Comparison of ENCODE assay signal across 14 cellular contexts in genomic region chr16:74760007-74760767, GRCh38. TPM values are rescaled to one million over a fixed set of nuclear protein-coding genes. Genes with fewer than 3 reads are reported as not detected.
A peak's percentile ranks its signal among the peaks of the same experiment; 100 is the strongest.
DNase-seq lines count a peak whose midpoint lies in the region; ATAC-seq and TF ChIP-seq lines count a peak whose summit lies in the region.
"Had no signal": no experiment of that assay in that cellular context is flagged by ENCODE, and none has a peak within 500 bp of the region (broad histone marks: within the 10 kb centered on the region; RNA-seq: fewer than 3 reads in every experiment).

No MANE protein-coding gene starts in this region.

- no peaks in the 10 kb centered on the region for H3K4me1 ChIP-seq in spleen
- H3K4me1 ChIP-seq: Peyer's patch, right atrium auricular region had no signal

- H3K27ac Mint-ChIP-seq in chondrocyte (ENCODE audit: unreplicated experiment): no peak overlapping the region
- H3K27ac Mint-ChIP-seq in effector memory CD8-positive, alpha-beta T cell: no peak overlapping the region
- H3K27ac Mint-ChIP-seq: activated B cell treated with CpG ODN at 0.5 μM for 24 hours; activated naive CD4-positive, alpha-beta T cell treated with anti-CD3 and anti-CD28 coated beads, Interleukin-2, amount 10 ng/mL, durations not matched to agents 7 days and 5 days had no signal

- DNase-seq in activated effector memory CD4-positive, alpha-beta T cell treated with anti-CD3 and anti-CD28 coated beads, Interleukin-2, amount 50 U/mL, for 16 hours: peak; percentile 61
- DNase-seq in activated effector memory CD4-positive, alpha-beta T cell treated with Interleukin-2 at 50 U/mL for 16 hours: no peak
- DNase-seq in chondrocyte (ENCODE audit: low spot score) (peak; percentile 47), spleen (peak; percentile 38), NOMO-1 (lab: John Stamatoyannopoulos, UW; ENCODE audit: unreplicated experiment in 2 of 2) (no peak)
- DNase-seq in effector memory CD8-positive, alpha-beta T cell: no peak
- DNase-seq: activated B cell treated with CpG ODN at 0.5 μM for 24 hours; activated naive CD4-positive, alpha-beta T cell treated with anti-CD3 and anti-CD28 coated beads, Interleukin-2, amount 10 ng/mL, durations not matched to agents 7 days and 5 days; NCI-H2107 had no signal

- H3K36me3 Mint-ChIP-seq in chondrocyte (ENCODE audit: low read depth): peaks cover 1% of the 10 kb centered on the region
- H3K36me3 Mint-ChIP-seq in effector memory CD8-positive, alpha-beta T cell (ENCODE audit: insufficient read depth): peaks cover under 1% of the 10 kb centered on the region
- H3K36me3 Mint-ChIP-seq: activated naive CD4-positive, alpha-beta T cell treated with anti-CD3 and anti-CD28 coated beads, Interleukin-2, amount 10 ng/mL, durations not matched to agents 7 days and 5 days had no signal

- H3K4me3 Mint-ChIP-seq in chondrocyte (ENCODE audit: unreplicated experiment): no peak overlapping the region
- no peak overlapping the region for H3K4me3 Mint-ChIP-seq in effector memory CD8-positive, alpha-beta T cell
- H3K4me3 Mint-ChIP-seq: activated B cell treated with CpG ODN at 0.5 μM for 24 hours; activated naive CD4-positive, alpha-beta T cell treated with anti-CD3 and anti-CD28 coated beads, Interleukin-2, amount 10 ng/mL, durations not matched to agents 7 days and 5 days had no signal

- ATAC-seq in HG03432 (IDR thresholded peaks at IDR 0.05; ENCODE audit: unreplicated experiment) (peak; percentile 76), HG03135 (IDR thresholded peaks at IDR 0.05; ENCODE audit: unreplicated experiment) (no peak)
- no peak for ATAC-seq in effector memory CD8-positive, alpha-beta T cell (replicated peaks)

- no peaks in the 10 kb centered on the region for H3K9me3 Mint-ChIP-seq in chondrocyte (ENCODE audit: low read depth)
- H3K9me3 Mint-ChIP-seq in effector memory CD8-positive, alpha-beta T cell: no peaks in the 10 kb centered on the region
- H3K9me3 Mint-ChIP-seq: activated naive CD4-positive, alpha-beta T cell treated with anti-CD3 and anti-CD28 coated beads, Interleukin-2, amount 10 ng/mL, durations not matched to agents 7 days and 5 days had no signal

- no peak for TF ChIP-seq POLR2A in spleen (IDR thresholded peaks at IDR 0.05)

- H3K27me3 Mint-ChIP-seq in chondrocyte (ENCODE audit: low read depth): peaks cover 27% of the 10 kb centered on the region
- H3K27me3 Mint-ChIP-seq in effector memory CD8-positive, alpha-beta T cell: peaks cover 29 to 71% of the 10 kb centered on the region in 2 donors

- no peak overlapping the region for H3K4me3 ChIP-seq in spleen
- H3K4me3 ChIP-seq: Peyer's patch, right atrium auricular region had no signal

- no peaks in the 10 kb centered on the region for H3K36me3 ChIP-seq in spleen
- H3K36me3 ChIP-seq: Peyer's patch, right atrium auricular region had no signal

- TF ChIP-seq CTCF in chondrocyte (IDR thresholded peaks at IDR 0.05) (no peak), spleen (IDR thresholded peaks at IDR 0.05 in 8 of 11, conservative IDR thresholded peaks at IDR 0.05 in 3 of 11) (no peak)

- 66 to 78% (median 73%) methylated on average over 11 of the region's 11 CpGs for WGBS in spleen, 5 donors

- intact Hi-C loops in spleen (cut with DNase I; ENCODE audit: low total_unique reads): no loop called here

- H3K27me3 ChIP-seq in spleen (replicated peaks in 1 of 7): peaks cover 0 to 9% (median 0%) of the 10 kb centered on the region in 7 donors
- H3K27me3 ChIP-seq: Peyer's patch, right atrium auricular region had no signal

- H3K9me3 ChIP-seq in spleen: no peaks in the 10 kb centered on the region
- H3K9me3 ChIP-seq: Peyer's patch, right atrium auricular region had no signal

- H3K4me1 Mint-ChIP-seq in chondrocyte (ENCODE audit: low read depth): no peaks in the 10 kb centered on the region
- no peaks in the 10 kb centered on the region for H3K4me1 Mint-ChIP-seq in effector memory CD8-positive, alpha-beta T cell (ENCODE audit: low read depth in 2 of 2)
- H3K4me1 Mint-ChIP-seq: activated B cell treated with CpG ODN at 0.5 μM for 24 hours; activated naive CD4-positive, alpha-beta T cell treated with anti-CD3 and anti-CD28 coated beads, Interleukin-2, amount 10 ng/mL, durations not matched to agents 7 days and 5 days had no signal

- no peak overlapping the region for H3K27ac ChIP-seq in spleen
- H3K27ac ChIP-seq: KMS-11, Peyer's patch, right atrium auricular region had no signal

RNA-seq across cellular contexts. Expression of gene FA2H, which starts 14.4 kb away (rescaled TPM):
- total RNA-seq in chondrocyte: not detected in 3 replicates
- 1 to 10 TPM in 1 of 7 donors, under 1 TPM in 6; 0.32 to 2.6 (median 0.64) TPM for total RNA-seq in spleen
- polyA plus RNA-seq in spleen: under 1 TPM; 0.23 to 0.61 (median 0.41) TPM

RNA-seq across cellular contexts. Expression of gene MLKL, which starts 59.5 kb away (rescaled TPM):
- total RNA-seq in chondrocyte (2.7 to 3.4 TPM in 2 of 3 replicates, not detected in the other), spleen (10 to 100 TPM; 45.1 to 69.6 (median 52.7) TPM)
- polyA plus RNA-seq in spleen: 10 to 100 TPM; 21.4 to 39.0 (median 32.1) TPM

Comparison
In these comparisons a context has a peak if more than half of its experiments do, and no peak if none do; other contexts are left out.
1. DNase-seq: peak in activated effector memory CD4-positive, alpha-beta T cell treated with anti-CD3 and anti-CD28 coated beads, Interleukin-2, amount 50 U/mL, for 16 hours (single experiment), chondrocyte (single experiment) and spleen (single experiment); none in activated effector memory CD4-positive, alpha-beta T cell treated with Interleukin-2 at 50 U/mL for 16 hours (single experiment), effector memory CD8-positive, alpha-beta T cell (0 of 3) and NOMO-1 (0 of 2).
2. RNA of gene MLKL, which starts 59.5 kb away (total RNA-seq): 45.1 to 69.6 TPM in spleen; 2.7 to 3.4 TPM in chondrocyte; every median in the first group is over 10 times any median in the second.